Comparison of ENCODE assay signal across 19 cellular contexts in the genomic region with DNA sequence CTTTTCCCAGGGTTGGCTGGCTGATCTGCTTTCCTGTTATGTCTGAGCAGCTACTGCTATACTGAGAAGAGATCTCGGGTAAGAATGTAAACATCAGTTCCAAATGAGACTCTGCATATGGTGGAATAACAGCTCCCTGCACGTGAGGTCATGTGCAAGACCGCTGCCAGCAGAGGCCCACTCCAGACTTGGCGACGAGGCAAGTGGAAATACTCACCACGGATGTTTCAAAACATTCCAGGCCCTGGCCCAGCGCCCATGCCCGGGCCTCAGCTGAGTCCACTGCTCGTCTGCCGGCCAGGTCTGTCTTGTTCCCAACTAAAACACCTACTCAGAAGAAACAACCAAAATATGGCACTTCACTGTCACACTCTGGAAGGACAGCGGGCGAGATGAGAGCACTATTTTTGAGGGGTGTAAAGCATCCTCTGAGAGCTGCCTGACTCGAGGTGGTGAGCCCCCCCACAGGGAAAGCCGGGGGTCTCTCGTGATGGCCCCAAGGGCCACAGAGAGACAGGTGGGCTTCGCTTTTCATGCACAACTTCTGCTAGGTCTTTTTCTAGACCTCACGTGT. TPM values are rescaled to one million over a fixed set of nuclear protein-coding genes. Genes with fewer than 3 reads are reported as not detected.
DNase-seq lines count a peak whose midpoint lies in the region; ATAC-seq and TF ChIP-seq lines count a peak whose summit lies in the region.
"Had no signal": no experiment of that assay in that cellular context is flagged by ENCODE, and none has a peak within 500 bp of the region (broad histone marks: within the 10 kb centered on the region; RNA-seq: fewer than 3 reads in every experiment).

No MANE protein-coding gene starts in this region.

- WGBS in mammary epithelial cell (ENCODE audit: low coverage, missing lambda C conversion rate) = 47% methylated on average over 15 of the region's 17 CpGs

- peaks cover 29% of the 10 kb centered on the region for H3K4me1 Mint-ChIP-seq in MCF 10A (ENCODE audit: insufficient read depth, unreplicated experiment)
- H3K4me1 Mint-ChIP-seq: activated B cell treated with CpG ODN at 0.5 μM for 24 hours had no signal

- intact Hi-C loops in MCF 10A (cut with micrococcal nuclease) = loop anchor here (5.0 kb wide), 2 partner anchors 120 to 215 kb away; no protein-coding TSS in a partner anchor
- intact Hi-C loops in mammary epithelial cell (cut with micrococcal nuclease) = no loop called here
- intact Hi-C loops in upper lobe of right lung (cut with DNase I) = no loop called here
- intact Hi-C loops in OCI-LY7 (cut with micrococcal nuclease; ENCODE audit: unreplicated experiment) = no loop called here

- H3K9me3 ChIP-seq in mammary epithelial cell (replicated peaks; ENCODE audit: insufficient read depth, low read length) (no peaks in the 10 kb centered on the region), upper lobe of right lung (no peaks in the 10 kb centered on the region), OCI-LY7 (ENCODE audit: low read length) (no peaks in the 10 kb centered on the region)
- H3K9me3 ChIP-seq in effector memory CD4-positive, alpha-beta T cell (ENCODE audit: control insufficient read depth, low read length) = no peaks in the 10 kb centered on the region
- H3K9me3 ChIP-seq: ascending aorta, tibial nerve had no signal

- H3K27ac Mint-ChIP-seq in MCF 10A (ENCODE audit: low read depth, unreplicated experiment) = peak overlapping the region; percentile 52
- H3K27ac Mint-ChIP-seq: activated B cell treated with CpG ODN at 0.5 μM for 24 hours had no signal

- H3K27ac ChIP-seq in mammary epithelial cell (ENCODE audit: insufficient read depth, low read depth, low read length) (no peak overlapping the region), upper lobe of right lung (no peak overlapping the region), OCI-LY7 (ENCODE audit: low read depth, low read length, poor library complexity, severe bottlenecking) (no peak overlapping the region)
- H3K27ac ChIP-seq in effector memory CD4-positive, alpha-beta T cell (ENCODE audit: insufficient read depth, low read length, poor library complexity, severe bottlenecking) = no peak overlapping the region
- H3K27ac ChIP-seq: ascending aorta, tibial nerve had no signal

- H4K20me1 ChIP-seq in mammary epithelial cell (ENCODE audit: insufficient read depth, low read length) (no peaks in the 10 kb centered on the region), OCI-LY7 (ENCODE audit: insufficient read depth, low read length) (no peaks in the 10 kb centered on the region)

- POLR2A ChIA-PET in MCF 10A (lab: Yijun Ruan, JAX) (interaction anchor here (0.6 to 6.8 kb wide), 16 partner anchors 9 to 696 kb away, joined by 3 to 69 read pairs (median 6); partner anchors contain the start of genes EIF3D, FOXRED2 and IFT27), OCI-LY7 (lab: Charles Lee) (no interaction called here)

- dilution Hi-C loops in mammary epithelial cell (cut with HindIII; ENCODE audit: low sequenced_read_pairs) = no loop called here

- H3K4me3 ChIP-seq in mammary epithelial cell (replicated peaks in 1 of 3; ENCODE audit: insufficient read depth in 1 of 3, low read depth in 2 of 3, low read length in 3 of 3) (no peak overlapping the region), fibroblast of the aortic adventitia (ENCODE audit: low read depth, low read length) (no peak overlapping the region), upper lobe of right lung (no peak overlapping the region), OCI-LY7 (ENCODE audit: low read depth, low read length, poor library complexity, severe bottlenecking) (no peak overlapping the region)
- H3K4me3 ChIP-seq in effector memory CD4-positive, alpha-beta T cell (ENCODE audit: insufficient read depth, low read depth, low read length, poor library complexity, severe bottlenecking) = no peak overlapping the region
- H3K4me3 ChIP-seq: ascending aorta, tibial nerve had no signal

- H3K36me3 ChIP-seq in mammary epithelial cell (ENCODE audit: insufficient read depth, low read length) (no peaks in the 10 kb centered on the region), upper lobe of right lung (no peaks in the 10 kb centered on the region), OCI-LY7 (ENCODE audit: insufficient read depth, low read length) (no peaks in the 10 kb centered on the region)
- H3K36me3 ChIP-seq in effector memory CD4-positive, alpha-beta T cell (ENCODE audit: control insufficient read depth, insufficient read depth, low read length) = no peaks in the 10 kb centered on the region

- TF ChIP-seq CTCF in MCF 10A (IDR thresholded peaks at IDR 0.05; ENCODE audit: unreplicated experiment) (no peak), mammary epithelial cell (conservative IDR thresholded peaks at IDR 0.05 in 1 of 2, IDR thresholded peaks at IDR 0.05 in 1 of 2; ENCODE audit: extremely low read depth in 1 of 2, insufficient read depth in 1 of 2, low read depth in 1 of 2, low read length in 2 of 2) (no peak), fibroblast of the aortic adventitia (IDR thresholded peaks at IDR 0.05; ENCODE audit: insufficient read depth, low read length) (no peak), upper lobe of right lung (IDR thresholded peaks at IDR 0.05) (no peak), OCI-LY7 (conservative IDR thresholded peaks at IDR 0.05; ENCODE audit: low read length) (no peak)

- H3K27me3 Mint-ChIP-seq in MCF 10A (ENCODE audit: insufficient read depth, unreplicated experiment) = no peaks in the 10 kb centered on the region
- H3K27me3 Mint-ChIP-seq: activated B cell treated with CpG ODN at 0.5 μM for 24 hours had no signal

- in situ Hi-C loops in mammary epithelial cell (cut with MboI; ENCODE audit: low sequenced_read_pairs in 2 of 2) = no loop called here

- H3K79me2 ChIP-seq in mammary epithelial cell (ENCODE audit: insufficient read depth, low read length) (no peaks in the 10 kb centered on the region), OCI-LY7 (ENCODE audit: insufficient read depth, low read depth, low read length) (no peaks in the 10 kb centered on the region)

- ATAC-seq in left lobe of liver = peak; percentile 61
- peak; percentile 55 for ATAC-seq in upper lobe of right lung
- no peak for ATAC-seq in HG03442 (IDR thresholded peaks at IDR 0.05; ENCODE audit: unreplicated experiment)

- peak overlapping the region; percentile 12 for H3K4me3 Mint-ChIP-seq in MCF 10A (ENCODE audit: unreplicated experiment)
- H3K4me3 Mint-ChIP-seq: activated B cell treated with CpG ODN at 0.5 μM for 24 hours had no signal

- H2AFZ ChIP-seq in mammary epithelial cell (ENCODE audit: low read depth, low read length) = no peak overlapping the region
- no peak overlapping the region for H2AFZ ChIP-seq in OCI-LY7 (ENCODE audit: low read length)

- BruUV-seq in MCF 10A (replicated peaks; lab: Mats Ljungman, UMichigan) (no TSS peak), mammary epithelial cell (replicated peaks; lab: Mats Ljungman, UMichigan) (no TSS peak), OCI-LY7 (replicated peaks; lab: Mats Ljungman, UMichigan) (no TSS peak)

- H3K36me3 Mint-ChIP-seq in MCF 10A (ENCODE audit: insufficient read depth, unreplicated experiment) = no peaks in the 10 kb centered on the region

- no peak overlapping the region for H3K9ac ChIP-seq in mammary epithelial cell (ENCODE audit: insufficient read depth, low read length)

- H3K27me3 ChIP-seq in mammary epithelial cell (ENCODE audit: insufficient read depth, low read length) (no peaks in the 10 kb centered on the region), upper lobe of right lung (no peaks in the 10 kb centered on the region)
- H3K27me3 ChIP-seq in effector memory CD4-positive, alpha-beta T cell (replicated peaks; ENCODE audit: control insufficient read depth, insufficient read depth, low read length, poor library complexity, severe bottlenecking) = no peaks in the 10 kb centered on the region
- H3K27me3 ChIP-seq: ascending aorta, tibial nerve had no signal

- CTCF ChIA-PET in MCF 10A (lab: Yijun Ruan, JAX) = interaction anchor here (0.7 to 2.5 kb wide), 11 partner anchors 10 to 221 kb away, joined by 3 to 18 read pairs (median 3); partner anchors contain the start of gene IFT27
- CTCF ChIA-PET in mammary epithelial cell (lab: Charles Lee; ENCODE audit: low non-redundant PET) = no interaction called here
- CTCF ChIA-PET in OCI-LY7 (lab: Charles Lee; ENCODE audit: unreplicated experiment) = interaction anchor here (0.7 kb wide), 1 partner anchor 12 kb away, joined by 3 read pairs; no protein-coding TSS in a partner anchor

- peaks cover 13% of the 10 kb centered on the region for H3K4me1 ChIP-seq in mammary epithelial cell (ENCODE audit: insufficient read depth, low read length)
- peaks cover 3% of the 10 kb centered on the region for H3K4me1 ChIP-seq in upper lobe of right lung
- no peaks in the 10 kb centered on the region for H3K4me1 ChIP-seq in OCI-LY7 (ENCODE audit: insufficient read depth, low read length, poor library complexity, severe bottlenecking)
- no peaks in the 10 kb centered on the region for H3K4me1 ChIP-seq in effector memory CD4-positive, alpha-beta T cell (ENCODE audit: control insufficient read depth, insufficient read depth, low read length, poor library complexity, severe bottlenecking)
- H3K4me1 ChIP-seq: ascending aorta, tibial nerve had no signal

- DNase-seq in MCF 10A (ENCODE audit: unreplicated experiment) = peak; percentile 54
- DNase-seq in mammary epithelial cell = no peak
- peak; percentile 36 for DNase-seq in fibroblast of the aortic adventitia (ENCODE audit: low read depth)
- peak; percentile 62 for DNase-seq in left lobe of liver (ENCODE audit: low spot score)
- DNase-seq in upper lobe of right lung = peak; percentile 87
- DNase-seq in OCI-LY7 (ENCODE audit: low spot score) = no peak
- DNase-seq in effector memory CD4-positive, alpha-beta T cell = no peak
- DNase-seq: activated B cell treated with CpG ODN at 0.5 μM for 24 hours; activated effector memory CD4-positive, alpha-beta T cell treated with Interleukin-2 at 50 U/mL for 16 hours; cortex of kidney; erythroblast; NCI-H1048; NCI-H82 had no signal

- H3K4me2 ChIP-seq in mammary epithelial cell (ENCODE audit: insufficient read depth, low read depth, low read length) (no peak overlapping the region), OCI-LY7 (ENCODE audit: low read length) (no peak overlapping the region)

- no peaks in the 10 kb centered on the region for H3K9me2 ChIP-seq in OCI-LY7 (ENCODE audit: insufficient read depth, low read length)

- no peaks in the 10 kb centered on the region for H3K9me3 Mint-ChIP-seq in MCF 10A (ENCODE audit: unreplicated experiment)
- H3K9me3 Mint-ChIP-seq: activated B cell treated with CpG ODN at 0.5 μM for 24 hours had no signal

RNA-seq across cellular contexts. Expression of gene IFT27, which starts 13.1 kb away (rescaled TPM):
- 17.6 and 28.7 TPM in 2 replicates for total RNA-seq in MCF 10A (2022)
- total RNA-seq in mammary epithelial cell = 10 to 100 TPM; 13.7 to 22.3 TPM
- 8.6 TPM for polyA plus RNA-seq in mammary epithelial cell
- polyA minus RNA-seq in mammary epithelial cell = not detected
- 17.6 and 29.1 TPM in 2 replicates for total RNA-seq in fibroblast of the aortic adventitia (ENCODE audit: low replicate concordance)
- 14.9 TPM for total RNA-seq in left lobe of liver
- 21.5 TPM for total RNA-seq in upper lobe of right lung
- 18.3 and 22.1 TPM in 2 replicates for total RNA-seq in OCI-LY7 (2014; rRNA removed; shearing (Covaris generic))
- total RNA-seq in OCI-LY7 (2022) = 50.0 and 53.9 TPM in 2 replicates

RNA-seq across cellular contexts. Expression of gene PVALB, which starts 54.1 kb away (rescaled TPM):
- total RNA-seq in MCF 10A (2022) = not detected in 2 replicates
- total RNA-seq in mammary epithelial cell = not detected
- polyA plus RNA-seq in mammary epithelial cell = not detected
- polyA minus RNA-seq in mammary epithelial cell = not detected
- total RNA-seq in fibroblast of the aortic adventitia (ENCODE audit: low replicate concordance) = not detected in 2 replicates
- total RNA-seq in left lobe of liver = 0.81 TPM
- total RNA-seq in upper lobe of right lung = 2.5 TPM
- total RNA-seq in OCI-LY7 (2014; rRNA removed; shearing (Covaris generic)) = not detected in 2 replicates
- not detected in 2 replicates for total RNA-seq in OCI-LY7 (2022)
- total RNA-seq: A172; activated B cell treated with CpG ODN at 0.5 μM for 24 hours; ascending aorta; T-helper 1 cell treated with Interleukin-12 subunit alpha and Interleukin-12 subunit beta and Interleukin-4 antibody, amounts not matched to agents 30 ng/mL and 1 ng/mL, for 36 hours; tibial nerve had no signal

RNA-seq across cellular contexts. Expression of gene CACNG2, which starts 59.2 kb away (rescaled TPM):
- total RNA-seq in MCF 10A (2022) (not detected in 2 replicates), mammary epithelial cell (not detected), fibroblast of the aortic adventitia (ENCODE audit: low replicate concordance) (not detected in 2 replicates), left lobe of liver (not detected), upper lobe of right lung (not detected), OCI-LY7 (2022) (not detected in 2 replicates)
- not detected for polyA plus RNA-seq in mammary epithelial cell
- not detected for polyA minus RNA-seq in mammary epithelial cell
- not detected in 2 replicates for total RNA-seq in OCI-LY7 (2014; rRNA removed; shearing (Covaris generic))
- total RNA-seq: A172; activated B cell treated with CpG ODN at 0.5 μM for 24 hours; ascending aorta; skeletal muscle tissue; T-helper 1 cell treated with Interleukin-12 subunit alpha and Interleukin-12 subunit beta and Interleukin-4 antibody, amounts not matched to agents 30 ng/mL and 1 ng/mL, for 36 hours; tibial nerve had no signal

Comparison
In these comparisons a context has a peak if more than half of its experiments do, and no peak if none do; other contexts are left out.
1. DNase-seq: peak in MCF 10A (single experiment), fibroblast of the aortic adventitia (single experiment), left lobe of liver (single experiment) and upper lobe of right lung (single experiment); none in mammary epithelial cell (single experiment), OCI-LY7 (single experiment) and effector memory CD4-positive, alpha-beta T cell (0 of 3).